In genomic region chr9:88949961-88950340, GRCh38 we compare ENCODE assay signal across 11 cellular contexts. TPM values are rescaled to one million over a fixed set of nuclear protein-coding genes. Genes with fewer than 3 reads are reported as not detected.
A peak's percentile ranks its signal among the peaks of the same experiment; 100 is the strongest.
DNase-seq lines count a peak whose midpoint lies in the region; ATAC-seq and TF ChIP-seq lines count a peak whose summit lies in the region.
"Had no signal": no experiment of that assay in that cellular context is flagged by ENCODE, and none has a peak within 500 bp of the region (broad histone marks: within the 10 kb centered on the region; RNA-seq: fewer than 3 reads in every experiment).

No MANE protein-coding gene starts in this region.

- H3K27ac Mint-ChIP-seq in neural crest cell (ENCODE audit: unreplicated experiment): peak overlapping the region; percentile 70

- no peak overlapping the region for H3K9ac ChIP-seq in duodenal mucosa (ENCODE audit: low read depth in 1 of 2, low read length in 2 of 2)

- peaks cover 53% of the 10 kb centered on the region for H3K4me1 Mint-ChIP-seq in neural crest cell

- ATAC-seq in HG03175 (IDR thresholded peaks at IDR 0.05; ENCODE audit: unreplicated experiment) (no peak), HG03095 (IDR thresholded peaks at IDR 0.05; ENCODE audit: unreplicated experiment) (no peak), mucosa of descending colon (no peak)

- no peaks in the 10 kb centered on the region for H3K36me3 ChIP-seq in HEK293 (ENCODE audit: control insufficient read depth in 2 of 2, insufficient read depth in 1 of 2, low read length in 2 of 2)
- no peaks in the 10 kb centered on the region for H3K36me3 ChIP-seq in duodenal mucosa (ENCODE audit: control insufficient read depth in 1 of 2, insufficient read depth in 2 of 2, low read length in 2 of 2)
- H3K36me3 ChIP-seq in mucosa of descending colon (ENCODE audit: low read depth): no peaks in the 10 kb centered on the region

- DNase-seq in AG08395 (ENCODE audit: low spot score) (peak; percentile 17), neural crest cell (ENCODE audit: low read depth, low spot score) (no peak), SW 1271 (lab: John Stamatoyannopoulos, UW) (no peak), mucosa of descending colon (no peak)
- DNase-seq: Calu3, cortex of kidney, NCI-H526 treated with DMSO at 0.1 percent for 48 hours had no signal

- TF ChIP-seq CTCF in HEK293 (tag by site-specific recombination; IDR thresholded peaks at IDR 0.05) (no peak), neural crest cell (conservative IDR thresholded peaks at IDR 0.05) (no peak), mucosa of descending colon (IDR thresholded peaks at IDR 0.05) (no peak)

- H3K4me1 ChIP-seq in HEK293 (ENCODE audit: control insufficient read depth, insufficient read depth, low read length): peaks cover 11% of the 10 kb centered on the region; the same call in 1 of the 2 replicates
- H3K4me1 ChIP-seq in duodenal mucosa (ENCODE audit: control insufficient read depth in 1 of 2, insufficient read depth in 2 of 2, low read length in 2 of 2): peaks cover 35 to 46% of the 10 kb centered on the region in 2 donors
- H3K4me1 ChIP-seq in mucosa of descending colon (ENCODE audit: low read depth): no peaks in the 10 kb centered on the region

- H3K4me3 Mint-ChIP-seq in neural crest cell: peak overlapping the region; percentile 1

- H3K27me3 ChIP-seq in duodenal mucosa (ENCODE audit: control insufficient read depth in 1 of 2, insufficient read depth in 2 of 2, low read length in 2 of 2): no peaks in the 10 kb centered on the region

- no peaks in the 10 kb centered on the region for H3K36me3 Mint-ChIP-seq in neural crest cell (ENCODE audit: low read depth)

- H3K27ac ChIP-seq in HEK293 (ENCODE audit: extremely low read depth, low read depth, low read length) (no peak overlapping the region), duodenal mucosa (ENCODE audit: low read depth, low read length) (no peak overlapping the region)

- H3K9me3 ChIP-seq in HEK293 (ENCODE audit: control insufficient read depth, insufficient read depth, low read depth, low read length): no peaks in the 10 kb centered on the region
- no peaks in the 10 kb centered on the region for H3K9me3 ChIP-seq in duodenal mucosa (ENCODE audit: control insufficient read depth in 1 of 2, low read length in 2 of 2)
- H3K9me3 ChIP-seq in mucosa of descending colon: no peaks in the 10 kb centered on the region

- CTCF ChIA-PET in HEK293 (lab: Yijun Ruan, JAX): no interaction called here

- H3K4me3 ChIP-seq in HEK293 (ENCODE audit: low read depth, low read length) (no peak overlapping the region), duodenal mucosa (ENCODE audit: low read depth in 1 of 2, low read length in 2 of 2) (peak overlapping the region; percentile 6 to 12), mucosa of descending colon (no peak overlapping the region)

- intact Hi-C loops in mucosa of descending colon (cut with DNase I, micrococcal nuclease): no loop called here

- POLR2A ChIA-PET in HEK293 (lab: Yijun Ruan, JAX): no interaction called here

- peaks cover 3% of the 10 kb centered on the region for H3K9me3 Mint-ChIP-seq in neural crest cell

- peaks cover 6% of the 10 kb centered on the region for H3K27me3 Mint-ChIP-seq in neural crest cell (ENCODE audit: low read depth)

TF ChIP-seq in HEK293, 187 proteins besides CTCF, POLR2A, EP300 and RAD21:
- no peak for TF ChIP-seq SALL2 (tag by site-specific recombination; IDR thresholded peaks at IDR 0.05; ENCODE audit: borderline replicate concordance)
- peak; percentile 25; the same call in 1 of the 2 replicates for TF ChIP-seq GLIS1 (tag by site-specific recombination; IDR thresholded peaks at IDR 0.05)

RNA-seq across cellular contexts. Expression of gene S1PR3, which starts 41.3 kb away (rescaled TPM):
- 7.5 and 7.9 TPM in 2 replicates for total RNA-seq in neural crest cell
- total RNA-seq in mucosa of descending colon: 10 to 100 TPM in 1 of 3 donors, 1 to 10 TPM in 1, under 1 TPM in 1; 0.87 to 12.2 (median 3.0) TPM

Comparison
In these comparisons a context has a peak if more than half of its experiments do, and no peak if none do; other contexts are left out.
1. H3K4me3 ChIP-seq: peak in duodenal mucosa (2 of 2); none in HEK293 (single experiment) and mucosa of descending colon (single experiment).